8 cellular contexts compared by ENCODE assay signal in the genomic region with DNA sequence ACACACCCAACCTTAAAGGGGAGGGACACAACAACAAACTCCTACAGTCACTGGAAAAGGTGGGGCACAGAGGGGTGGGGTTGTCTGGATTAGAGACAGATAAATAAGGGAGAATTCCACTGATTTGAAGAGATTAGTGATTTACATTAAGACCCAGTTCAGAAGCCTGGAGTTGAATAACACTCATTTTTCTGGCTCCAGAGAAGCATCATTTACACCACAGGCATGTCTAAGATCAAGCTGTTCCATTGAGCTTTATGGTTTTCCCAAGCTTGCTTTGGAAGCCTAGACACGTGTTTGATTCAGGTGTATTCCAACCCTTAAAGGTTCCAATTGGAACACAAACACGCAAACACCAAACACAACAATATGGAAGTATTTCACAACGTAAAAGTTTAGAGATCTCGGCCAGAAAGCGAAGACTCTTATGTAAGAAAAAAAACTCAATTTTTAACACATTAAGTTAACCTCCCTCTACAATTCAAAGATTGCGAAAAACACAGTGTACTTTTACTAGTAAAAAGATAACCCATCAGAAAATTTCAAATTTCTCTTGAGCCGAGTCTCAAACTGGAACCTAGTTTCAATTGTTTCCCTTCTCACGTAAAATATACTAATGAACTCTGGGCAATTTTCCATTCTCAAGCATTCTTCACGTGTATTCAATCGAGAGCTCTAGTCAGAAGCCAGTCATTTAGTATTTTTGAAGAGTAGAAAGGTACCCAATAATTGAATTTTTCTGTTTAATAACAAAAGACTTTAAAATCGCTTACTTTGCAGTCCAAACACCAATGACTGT. TPM values are rescaled to one million over a fixed set of nuclear protein-coding genes. Genes with fewer than 3 reads are reported as not detected.
DNase-seq lines count a peak whose midpoint lies in the region; ATAC-seq, FAIRE-seq and TF ChIP-seq lines count a peak whose summit lies in the region.

No MANE protein-coding gene starts in this region.

- no peak overlapping the region for H3K4ac ChIP-seq in IMR-90 (ENCODE audit: low read depth, low read length)

- peaks cover 44% of the 10 kb centered on the region for H3K4me1 ChIP-seq in BLaER1
- H3K4me1 ChIP-seq in IMR-90 (ENCODE audit: control insufficient read depth, insufficient read depth, low read length): peaks cover 8% of the 10 kb centered on the region
- H3K4me1 ChIP-seq in muscle layer of duodenum (ENCODE audit: control insufficient read depth in 1 of 2, insufficient read depth in 2 of 2, low read length in 2 of 2): peaks cover 19 to 49% of the 10 kb centered on the region in 2 donors

- no TSS peak for BruUV-seq in IMR-90 (replicated peaks; lab: Mats Ljungman, UMichigan)

- DNase-seq in IMR-90 (peak; percentile 37), bronchial epithelial cell (ENCODE audit: low read depth) (no peak), T1000 (lab: John Stamatoyannopoulos, UW) (no peak), AG20443 (ENCODE audit: low spot score) (no peak), SIG-M5 (lab: John Stamatoyannopoulos, UW) (no peak)

- H2BK5ac ChIP-seq in IMR-90 (ENCODE audit: low read depth, low read length, poor library complexity, severe bottlenecking): no peak overlapping the region

- 0% methylated on average over 1 of the region's 11 CpGs; no CpG with 5 or more reads in 1 of the 2 experiments for WGBS in IMR-90 (ENCODE audit: extremely low coverage in 2 of 2, insufficient read length in 1 of 2), 2 experiments

- no peak overlapping the region for H4K8ac ChIP-seq in IMR-90 (ENCODE audit: low read depth in 2 of 2, low read length in 2 of 2)

- no peak overlapping the region for H4K5ac ChIP-seq in IMR-90 (ENCODE audit: low read depth, low read length)

- no peak for TF ChIP-seq POLR2A in IMR-90 (IDR thresholded peaks at IDR 0.05; ENCODE audit: low read depth, low read length)

- H3K56ac ChIP-seq in IMR-90 (ENCODE audit: extremely low read depth, insufficient read depth, low read length): peak overlapping the region; percentile 60; the same call in 1 of the 2 replicates

- H3K9ac ChIP-seq in BLaER1: peak overlapping the region; percentile 100
- peak overlapping the region; percentile 93 for H3K9ac ChIP-seq in IMR-90 (ENCODE audit: low read depth, low read length)

- no peak overlapping the region for H2AK9ac ChIP-seq in IMR-90 (replicated peaks; ENCODE audit: low read depth, low read length, poor library complexity)

- H3K9me1 ChIP-seq in IMR-90 (ENCODE audit: insufficient read depth, low read length): no peaks in the 10 kb centered on the region

- H3K27ac ChIP-seq in BLaER1 (peak overlapping the region; percentile 100), IMR-90 (ENCODE audit: insufficient read depth, low read length) (peak overlapping the region; percentile 31; the same call in 1 of the 2 replicates), muscle layer of duodenum (ENCODE audit: low read length) (peak overlapping the region; percentile 100)

- H3K9me3 ChIP-seq in BLaER1 (no peaks in the 10 kb centered on the region), IMR-90 (ENCODE audit: control insufficient read depth, insufficient read depth, low read length) (no peaks in the 10 kb centered on the region), muscle layer of duodenum (ENCODE audit: control insufficient read depth in 1 of 2, low read length in 2 of 2) (no peaks in the 10 kb centered on the region)

- peaks cover 65% of the 10 kb centered on the region for H4K20me1 ChIP-seq in BLaER1
- H4K20me1 ChIP-seq in IMR-90 (ENCODE audit: insufficient read depth, low read length): peaks cover 71% of the 10 kb centered on the region

- H3K4me2 ChIP-seq in BLaER1: peak overlapping the region; percentile 88
- H3K4me2 ChIP-seq in IMR-90 (ENCODE audit: low read depth, low read length): peak overlapping the region; percentile 87

- intact Hi-C loops in IMR-90 (cut with micrococcal nuclease): loop anchor here (2.0 kb wide), 2 partner anchors 113 to 275 kb away; no protein-coding TSS in a partner anchor

- in situ Hi-C loops in IMR-90 (cut with MboI; ENCODE audit: low sequenced_read_pairs): no loop called here

- no peak overlapping the region for H2BK120ac ChIP-seq in IMR-90 (ENCODE audit: low read depth, low read length)

- no peak for TF ChIP-seq CTCF in IMR-90 (conservative IDR thresholded peaks at IDR 0.05; ENCODE audit: low read depth, low read length)
- TF ChIP-seq CTCF in bronchial epithelial cell (IDR thresholded peaks at IDR 0.05; ENCODE audit: insufficient read depth, low read length, severe bottlenecking): no peak

- dilution Hi-C loops in IMR-90 (cut with HindIII; ENCODE audit: low sequenced_read_pairs, unreplicated experiment): no loop called here

- CTCF ChIA-PET in IMR-90 (lab: Yijun Ruan, JAX): interaction anchor here (0.6 to 0.9 kb wide), 3 partner anchors 10 to 165 kb away, joined by 3 to 5 read pairs (median 3); no protein-coding TSS in a partner anchor

- H3K36me3 ChIP-seq in BLaER1 (peaks cover 9% of the 10 kb centered on the region), IMR-90 (ENCODE audit: control insufficient read depth, insufficient read depth, low read length) (peaks cover 2% of the 10 kb centered on the region), bronchial epithelial cell (ENCODE audit: control insufficient read depth, insufficient read depth, low read length) (peaks cover 3% of the 10 kb centered on the region), muscle layer of duodenum (ENCODE audit: control insufficient read depth in 1 of 2, insufficient read depth in 2 of 2, low read length in 2 of 2) (peaks cover 4 to 8% of the 10 kb centered on the region in 2 donors)

- peak overlapping the region; percentile 50 for H3K14ac ChIP-seq in IMR-90 (replicated peaks; ENCODE audit: low read depth, low read length)

- peaks cover 0 to 10% of the 10 kb centered on the region in 2 experiments; a peak in 2 of 4 replicates for H3K79me1 ChIP-seq in IMR-90 (ENCODE audit: low read depth in 1 of 2, low read length in 2 of 2)

- no peak overlapping the region for H2BK15ac ChIP-seq in IMR-90 (ENCODE audit: low read depth, low read length)

- POLR2A ChIA-PET in IMR-90 (lab: Charles Lee; ENCODE audit: unreplicated experiment): interaction anchor here (0.6 to 1.5 kb wide), 3 partner anchors 8 to 24 kb away, joined by 3 to 4 read pairs (median 3); no protein-coding TSS in a partner anchor

- no peak for FAIRE-seq in bronchial epithelial cell (lab: Jason Lieb, UNC)

- ATAC-seq in IMR-90 (ENCODE audit: low read depth) (no peak), HG03457 (IDR thresholded peaks at IDR 0.05; ENCODE audit: unreplicated experiment) (no peak)

- no peak overlapping the region for H3K18ac ChIP-seq in IMR-90 (ENCODE audit: low read depth, low read length)

- TF ChIP-seq RAD21 in IMR-90 (IDR thresholded peaks at IDR 0.05; ENCODE audit: low read length): no peak

- no peak overlapping the region for H2AFZ ChIP-seq in IMR-90 (replicated peaks; ENCODE audit: low read length, poor library complexity)

- H3K23ac ChIP-seq in IMR-90 (ENCODE audit: low read depth, low read length): peak overlapping the region; percentile 63

- no peak overlapping the region for H2AK5ac ChIP-seq in IMR-90 (ENCODE audit: low read depth, low read length)

- no peak overlapping the region for H2BK20ac ChIP-seq in IMR-90 (ENCODE audit: low read depth, low read length)

- H3K27me3 ChIP-seq in BLaER1 (no peaks in the 10 kb centered on the region), IMR-90 (ENCODE audit: control insufficient read depth, insufficient read depth, low read length) (no peaks in the 10 kb centered on the region), bronchial epithelial cell (ENCODE audit: control insufficient read depth, insufficient read depth, low read length) (no peaks in the 10 kb centered on the region), muscle layer of duodenum (ENCODE audit: low read depth, low read length) (no peaks in the 10 kb centered on the region)

- H3K4me3 ChIP-seq in BLaER1 (peak overlapping the region; percentile 99), IMR-90 (ENCODE audit: insufficient read depth, low read depth, low read length) (peak overlapping the region; percentile 75), bronchial epithelial cell (ENCODE audit: low read depth, low read length) (peak overlapping the region; percentile 100), muscle layer of duodenum (ENCODE audit: low read depth in 1 of 2, low read length in 2 of 2) (peak overlapping the region; percentile 81 to 96)

- no peak overlapping the region for H4K91ac ChIP-seq in IMR-90 (ENCODE audit: insufficient read depth, low read depth, low read length)

TF ChIP-seq in IMR-90, 13 proteins besides CTCF, POLR2A, EP300 and RAD21:
- TF ChIP-seq FOS (IDR thresholded peaks at IDR 0.05; ENCODE audit: low read depth, low read length): no peak
- TF ChIP-seq MXI1 (IDR thresholded peaks at IDR 0.05; ENCODE audit: borderline replicate concordance, low read depth, low read length): peak; percentile 72
- TF ChIP-seq MAFK (IDR thresholded peaks at IDR 0.05; ENCODE audit: low read depth, low read length): no peak; the same call in 1 of the 2 replicates
- peak; percentile 57 for TF ChIP-seq CEBPB (IDR thresholded peaks at IDR 0.05; ENCODE audit: low read depth, low read length)
- TF ChIP-seq BHLHE40 (IDR thresholded peaks at IDR 0.05; ENCODE audit: low read depth, low read length): no peak
- no peak for TF ChIP-seq RFX5 (IDR thresholded peaks at IDR 0.05; ENCODE audit: low read depth, low read length)

RNA-seq across cellular contexts. Expression of a gene that starts 2.1 kb away (rescaled TPM):
- total RNA-seq in IMR-90 (2012; rRNA removed): 208 and 328 TPM in 2 replicates
- polyA plus RNA-seq in IMR-90 (2012; rRNA removed): 119 and 127 TPM in 2 replicates
- 61.5 and 139 TPM in 2 replicates for polyA plus RNA-seq in IMR-90 (2012; cell fraction: cytosol; rRNA removed)
- polyA plus RNA-seq in IMR-90 (2012; cell fraction: nucleus; rRNA removed; ENCODE audit: low replicate concordance): 56.9 and 179 TPM in 2 replicates
- total RNA-seq in bronchial epithelial cell: 192 and 202 TPM in 2 replicates

Comparison
In these comparisons a context has a peak if more than half of its experiments do, and no peak if none do; other contexts are left out.
1. H3K27ac ChIP-seq: peak in every context shown above with its lines; median percentile 100 in BLaER1; 100 in muscle layer of duodenum; 31 in IMR-90.